ENCODE assay signal across 10 cellular contexts in the genomic region with DNA sequence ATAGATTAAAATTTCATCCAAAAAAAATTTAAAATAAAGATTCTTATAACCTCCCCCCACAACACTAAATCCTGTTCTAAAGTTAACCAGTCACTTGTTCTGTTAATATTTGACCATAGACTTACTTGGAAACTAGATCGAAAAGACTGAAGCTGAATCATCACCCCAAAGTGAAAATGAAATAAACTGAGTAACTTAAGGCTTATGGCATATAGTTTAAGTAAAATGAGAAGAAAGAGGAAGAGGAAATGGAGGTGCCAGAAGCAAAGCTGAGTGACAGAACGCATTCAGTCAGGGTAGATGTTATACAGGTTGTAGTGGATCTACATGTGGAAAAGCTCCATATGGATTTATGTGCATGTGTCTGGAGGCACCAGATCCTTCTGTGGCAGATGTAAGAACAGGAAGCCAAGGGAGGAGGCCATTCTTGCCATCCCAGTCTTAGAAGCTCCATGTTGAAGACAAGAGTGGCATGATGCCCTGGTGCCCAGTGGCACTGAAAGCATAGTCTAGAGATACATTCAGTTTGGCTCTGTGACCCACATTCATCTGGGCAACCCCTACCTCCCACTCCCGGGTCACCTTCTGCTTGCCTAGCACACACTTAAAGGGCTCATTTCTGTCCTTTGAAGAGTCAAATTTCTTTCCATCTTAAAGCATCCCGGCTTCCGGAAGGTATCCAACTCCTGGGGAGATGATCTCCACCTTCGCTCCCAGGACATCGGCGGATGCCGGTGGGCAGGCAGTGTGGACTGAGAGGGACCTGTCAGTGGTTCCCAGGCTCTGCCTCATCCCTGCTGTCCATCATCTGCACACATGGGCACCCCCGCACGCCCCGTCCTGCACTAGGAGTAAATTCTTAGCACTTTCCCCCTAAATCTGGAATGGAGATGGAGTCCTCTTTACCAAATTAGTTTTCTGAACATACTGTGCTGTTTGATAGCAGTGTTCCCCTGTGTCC.
DNase-seq lines count a peak whose midpoint lies in the region; FAIRE-seq and TF ChIP-seq lines count a peak whose summit lies in the region.
"Had no signal": no experiment of that assay in that cellular context is flagged by ENCODE, and none has a peak within 500 bp of the region (broad histone marks: within the 10 kb centered on the region; RNA-seq: fewer than 3 reads in every experiment).

No MANE protein-coding gene starts in this region.

- peak; percentile 30 for FAIRE-seq in islet of Langerhans (lab: Jason Lieb, UNC)

- H3K4me1 Mint-ChIP-seq in glutamatergic neuron (ENCODE audit: low read depth, unreplicated experiment): peaks cover 2% of the 10 kb centered on the region

- in situ Hi-C loops in GM13977 (cut with MboI; ENCODE audit: low pct_unique_long_range_greater_than_20kb, low sequenced_read_pairs, unreplicated experiment): no loop called here

- H3K27ac Mint-ChIP-seq in glutamatergic neuron (ENCODE audit: unreplicated experiment): no peak overlapping the region

- DNase-seq in GM13977 (ENCODE audit: low spot score): peak; percentile 13
- peak; percentile 42 for DNase-seq in GM20000 (ENCODE audit: low spot score)
- peak; percentile 65 for DNase-seq in MV-4-11 (lab: John Stamatoyannopoulos, UW)
- no peak for DNase-seq in NCI-H748 (lab: John Stamatoyannopoulos, UW; ENCODE audit: unreplicated experiment)
- DNase-seq in glutamatergic neuron: no peak
- no peak for DNase-seq in NCI-H2107 (lab: John Stamatoyannopoulos, UW)
- no peak for DNase-seq in NCI-H146 (lab: John Stamatoyannopoulos, UW)
- DNase-seq: HCEC 1CT, retina had no signal

- H3K27me3 Mint-ChIP-seq in glutamatergic neuron (ENCODE audit: unreplicated experiment): no peaks in the 10 kb centered on the region

- no peak overlapping the region for H3K4me3 Mint-ChIP-seq in glutamatergic neuron (ENCODE audit: unreplicated experiment)

- TF ChIP-seq CTCF in GM13977 (IDR thresholded peaks at IDR 0.05; ENCODE audit: extremely low read depth, insufficient read depth, missing control alignments): no peak
- no peak for TF ChIP-seq CTCF in GM20000 (IDR thresholded peaks at IDR 0.05; ENCODE audit: extremely low read depth, missing control alignments)
- no peak for TF ChIP-seq CTCF in glutamatergic neuron (IDR thresholded peaks at IDR 0.05; ENCODE audit: partially characterized antibody, unreplicated experiment)

- H3K9me3 Mint-ChIP-seq in glutamatergic neuron (ENCODE audit: unreplicated experiment): peaks cover 2% of the 10 kb centered on the region

- H3K36me3 Mint-ChIP-seq in glutamatergic neuron (ENCODE audit: unreplicated experiment): peaks cover 2% of the 10 kb centered on the region

Comparison
In these comparisons a context has a peak if more than half of its experiments do, and no peak if none do; other contexts are left out.
1. DNase-seq: peak in GM13977 (single experiment), GM20000 (single experiment) and MV-4-11 (single experiment); none in NCI-H748 (single experiment), glutamatergic neuron (single experiment), NCI-H2107 (single experiment) and NCI-H146 (single experiment).